ENCODE assay signal across 1 cellular context in genomic region chr4:137610960-137611359, GRCh38.
TF ChIP-seq lines count a peak whose summit lies in the region.

No MANE protein-coding gene starts in this region.

TF ChIP-seq in HepG2, 621 proteins besides CTCF, POLR2A, EP300 and RAD21 (continued from another document):
- TF ChIP-seq ZNF646 (CRISPR knock-in tag; IDR thresholded peaks at IDR 0.05) = no peak
- TF ChIP-seq SP140L (CRISPR knock-in tag; IDR thresholded peaks at IDR 0.05; ENCODE audit: borderline replicate concordance) = no peak
